Comparison of ENCODE assay signal across 11 cellular contexts in genomic region chr2:208311321-208311720, GRCh38. TPM values are rescaled to one million over a fixed set of nuclear protein-coding genes. Genes with fewer than 3 reads are reported as not detected.
DNase-seq lines count a peak whose midpoint lies in the region; ATAC-seq and TF ChIP-seq lines count a peak whose summit lies in the region.
"Had no signal": no experiment of that assay in that cellular context is flagged by ENCODE, and none has a peak within 500 bp of the region (broad histone marks: within the 10 kb centered on the region; RNA-seq: fewer than 3 reads in every experiment).

No MANE protein-coding gene starts in this region.

- H3K4me3 Mint-ChIP-seq in chondrocyte (ENCODE audit: unreplicated experiment) = no peak overlapping the region

- peaks cover 12% of the 10 kb centered on the region for H3K36me3 Mint-ChIP-seq in chondrocyte (ENCODE audit: low read depth)

- no peaks in the 10 kb centered on the region for H3K27me3 Mint-ChIP-seq in chondrocyte (ENCODE audit: low read depth)
- H3K27me3 Mint-ChIP-seq: T-cell had no signal

- no peaks in the 10 kb centered on the region for H3K9me3 Mint-ChIP-seq in chondrocyte (ENCODE audit: low read depth)
- H3K9me3 Mint-ChIP-seq: T-cell had no signal

- no peak for DNase-seq in chondrocyte (ENCODE audit: low spot score)
- no peak for DNase-seq in DMS53 treated with DMSO at 0.1 percent for 48 hours (lab: John Stamatoyannopoulos, UW; ENCODE audit: unreplicated experiment)
- no peak for DNase-seq in NCI-H510A treated with DMSO at 0.1 percent for 48 hours (lab: John Stamatoyannopoulos, UW)
- DNase-seq in NCI-H446 (lab: John Stamatoyannopoulos, UW) = no peak
- no peak for DNase-seq in RKO (ENCODE audit: low spot score)
- DNase-seq: kidney glomerular epithelial cell, NCI-H526 treated with DMSO at 0.1 percent for 48 hours, T-cell had no signal

- no peak for TF ChIP-seq CTCF in chondrocyte (IDR thresholded peaks at IDR 0.05)

- peaks cover 16% of the 10 kb centered on the region for H3K4me1 Mint-ChIP-seq in chondrocyte (ENCODE audit: low read depth)

- H3K27ac Mint-ChIP-seq in chondrocyte (ENCODE audit: unreplicated experiment) = peak overlapping the region; percentile 2

- peak; percentile 49 for ATAC-seq in GM18520 (IDR thresholded peaks at IDR 0.05; ENCODE audit: unreplicated experiment)
- ATAC-seq in GM21447 (IDR thresholded peaks at IDR 0.05; ENCODE audit: unreplicated experiment) = peak; percentile 59
- ATAC-seq in HG03066 (IDR thresholded peaks at IDR 0.05; ENCODE audit: low read depth, unreplicated experiment) = peak; percentile 56
- ATAC-seq: T-cell had no signal

RNA-seq across cellular contexts. Expression of gene PIKFYVE, which starts 45.3 kb away (rescaled TPM):
- total RNA-seq in chondrocyte = 24.7 to 29.3 TPM (median 28.3 TPM) in 3 replicates

RNA-seq across cellular contexts. Expression of gene IDH1, which starts 56.5 kb away (rescaled TPM):
- 68.5 to 78.2 TPM (median 75.9 TPM) in 3 replicates for total RNA-seq in chondrocyte
